ENCODE assay signal across 8 cellular contexts in the genomic region with DNA sequence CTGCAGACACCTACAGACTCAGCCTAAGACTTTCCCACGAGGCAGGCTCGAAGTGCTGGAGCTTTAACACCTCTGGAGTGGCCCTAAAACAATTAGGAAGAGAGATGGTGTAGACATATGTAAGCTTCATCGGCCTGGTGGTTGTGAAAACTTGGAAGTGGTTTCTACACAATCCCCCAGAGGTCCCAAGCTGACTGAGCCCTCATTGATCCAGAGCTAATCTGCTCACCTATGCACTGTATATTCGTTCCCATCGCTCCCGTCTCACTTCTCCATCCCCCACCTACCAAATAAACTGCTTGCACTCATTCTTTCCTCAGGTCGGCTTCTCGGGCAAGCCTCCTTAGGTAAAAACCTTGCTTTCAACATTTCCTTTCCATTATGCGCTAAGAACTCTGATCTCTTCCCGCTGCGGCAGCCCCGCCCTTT. TPM values are rescaled to one million over a fixed set of nuclear protein-coding genes. Genes with fewer than 3 reads are reported as not detected.
DNase-seq lines count a peak whose midpoint lies in the region; ATAC-seq and TF ChIP-seq lines count a peak whose summit lies in the region.

No MANE protein-coding gene starts in this region.

- TF ChIP-seq RAD21 in neural cell (conservative IDR thresholded peaks at IDR 0.05) = no peak

- H3K4me2 ChIP-seq in neural cell (ENCODE audit: low read length) = peak overlapping the region; percentile 74

- no peaks in the 10 kb centered on the region for H3K9me2 ChIP-seq in neural cell (ENCODE audit: insufficient read depth, low read length)

- H3K4me3 ChIP-seq in CD4-positive, CD25-positive, alpha-beta regulatory T cell (ENCODE audit: low read depth, low read length) = peak overlapping the region; percentile 99
- H3K4me3 ChIP-seq in neural cell (ENCODE audit: low read length) = peak overlapping the region; percentile 78

- no peak for TF ChIP-seq CTCF in neural cell (IDR thresholded peaks at IDR 0.05; ENCODE audit: poor library complexity, severe bottlenecking)
- TF ChIP-seq CTCF in Calu3 (IDR thresholded peaks at IDR 0.05; ENCODE audit: unreplicated experiment) = no peak

- H2AFZ ChIP-seq in neural cell (ENCODE audit: low read depth, low read length) = peak overlapping the region; percentile 79

- peaks cover 16% of the 10 kb centered on the region for H3K36me3 Mint-ChIP-seq in CD4-positive, CD25-positive, alpha-beta regulatory T cell
- peaks cover 5% of the 10 kb centered on the region for H3K36me3 Mint-ChIP-seq in effector memory CD8-positive, alpha-beta T cell (ENCODE audit: insufficient read depth)
- H3K36me3 Mint-ChIP-seq in Calu3 (ENCODE audit: insufficient read depth, unreplicated experiment) = no peaks in the 10 kb centered on the region

- peaks cover 0 to 26% (median 8%) of the 10 kb centered on the region in 7 donors for H3K9me3 Mint-ChIP-seq in CD4-positive, CD25-positive, alpha-beta regulatory T cell
- H3K9me3 Mint-ChIP-seq in effector memory CD8-positive, alpha-beta T cell = peaks cover 4 to 9% of the 10 kb centered on the region in 2 donors
- H3K9me3 Mint-ChIP-seq in Calu3 (ENCODE audit: low read depth, unreplicated experiment) = peaks cover 20% of the 10 kb centered on the region

- no peak for TF ChIP-seq EP300 in neural cell (conservative IDR thresholded peaks at IDR 0.05; ENCODE audit: poor library complexity, severe bottlenecking)

- peaks cover 10% of the 10 kb centered on the region for H3K36me3 ChIP-seq in CD4-positive, CD25-positive, alpha-beta regulatory T cell (ENCODE audit: control insufficient read depth, insufficient read depth, low read length)
- no peaks in the 10 kb centered on the region for H3K36me3 ChIP-seq in neural cell (ENCODE audit: insufficient read depth, low read length)

- no peaks in the 10 kb centered on the region for H4K20me1 ChIP-seq in neural cell (ENCODE audit: insufficient read depth)

- POLR2A ChIA-PET in HEK293T (lab: Yijun Ruan, JAX) = interaction anchor here (1.0 to 2.0 kb wide), 6 partner anchors 30 to 295 kb away, joined by 3 to 14 read pairs (median 6); partner anchors contain the start of genes ZNF527, ZNF540, ZNF569 and ZNF570

- peaks cover 10% of the 10 kb centered on the region for H3K4me1 ChIP-seq in CD4-positive, CD25-positive, alpha-beta regulatory T cell (ENCODE audit: control insufficient read depth, insufficient read depth, low read length, poor library complexity, severe bottlenecking)

- H3F3A ChIP-seq in neural cell (ENCODE audit: insufficient read depth, low read length, poor library complexity, severe bottlenecking) = peaks cover 5% of the 10 kb centered on the region

- CTCF ChIA-PET in HEK293T (lab: Yijun Ruan, JAX) = no interaction called here
- CTCF ChIA-PET in Calu3 (lab: Charles Lee) = no interaction called here

- no peaks in the 10 kb centered on the region for H3K27me3 Mint-ChIP-seq in CD4-positive, CD25-positive, alpha-beta regulatory T cell
- no peaks in the 10 kb centered on the region for H3K27me3 Mint-ChIP-seq in effector memory CD8-positive, alpha-beta T cell
- no peaks in the 10 kb centered on the region for H3K27me3 Mint-ChIP-seq in Calu3 (ENCODE audit: unreplicated experiment)

- H3K27me3 ChIP-seq in CD4-positive, CD25-positive, alpha-beta regulatory T cell (ENCODE audit: control insufficient read depth, insufficient read depth, low read length) = no peaks in the 10 kb centered on the region
- no peaks in the 10 kb centered on the region for H3K27me3 ChIP-seq in neural cell (ENCODE audit: insufficient read depth, low read depth, low read length)

- H3K79me2 ChIP-seq in neural cell (replicated peaks; ENCODE audit: insufficient read depth, low read length) = peaks cover 14% of the 10 kb centered on the region

- no peak for DNase-seq in CD4-positive, CD25-positive, alpha-beta regulatory T cell
- DNase-seq in HPDE6-E6E7 (ENCODE audit: extremely low spot score) (peak; percentile 13), HEK293T (ENCODE audit: extremely low spot score) (no peak), Calu3 (no peak), HUDEP-2 (lab: John Stamatoyannopoulos, UW; ENCODE audit: unreplicated experiment in 76 of 76) (no peak)
- no peak for DNase-seq in effector memory CD8-positive, alpha-beta T cell
- DNase-seq in effector CD4-positive, alpha-beta T cell = no peak

- intact Hi-C loops in Calu3 (cut with micrococcal nuclease; ENCODE audit: unreplicated experiment) = no loop called here

- no peak overlapping the region for H3K4me3 Mint-ChIP-seq in CD4-positive, CD25-positive, alpha-beta regulatory T cell
- H3K4me3 Mint-ChIP-seq in effector memory CD8-positive, alpha-beta T cell = no peak overlapping the region
- no peak overlapping the region for H3K4me3 Mint-ChIP-seq in Calu3 (ENCODE audit: low read depth, unreplicated experiment)

- peaks cover 0 to 6% (median 0%) of the 10 kb centered on the region in 4 donors for H3K4me1 Mint-ChIP-seq in CD4-positive, CD25-positive, alpha-beta regulatory T cell
- H3K4me1 Mint-ChIP-seq in effector memory CD8-positive, alpha-beta T cell (ENCODE audit: low read depth in 2 of 2) = no peaks in the 10 kb centered on the region
- H3K4me1 Mint-ChIP-seq in Calu3 (ENCODE audit: low read depth, unreplicated experiment) = no peaks in the 10 kb centered on the region

- H3K27ac Mint-ChIP-seq in CD4-positive, CD25-positive, alpha-beta regulatory T cell = no peak overlapping the region
- H3K27ac Mint-ChIP-seq in effector memory CD8-positive, alpha-beta T cell = no peak overlapping the region
- H3K27ac Mint-ChIP-seq in Calu3 (ENCODE audit: unreplicated experiment) = no peak overlapping the region

- peak overlapping the region; percentile 94 for H3K9ac ChIP-seq in neural cell (ENCODE audit: low read length)

- peak in 1 of 2 donors; percentile 1 for ATAC-seq in CD4-positive, CD25-positive, alpha-beta regulatory T cell (ENCODE audit: low read depth in 2 of 2)
- peak; percentile 2 for ATAC-seq in effector memory CD8-positive, alpha-beta T cell (replicated peaks)

- no TSS peak for BruUV-seq in Calu3 (replicated peaks; lab: Mats Ljungman, UMichigan)

- H3K27ac ChIP-seq in CD4-positive, CD25-positive, alpha-beta regulatory T cell (ENCODE audit: insufficient read depth, low read length, poor library complexity, severe bottlenecking) = peak overlapping the region; percentile 96
- H3K27ac ChIP-seq in neural cell (ENCODE audit: low read length) = peak overlapping the region; percentile 99

- peaks cover 2 to 18% of the 10 kb centered on the region in 2 experiments for H3K9me3 ChIP-seq in CD4-positive, CD25-positive, alpha-beta regulatory T cell (ENCODE audit: control insufficient read depth in 2 of 2, low read length in 2 of 2)
- H3K9me3 ChIP-seq in neural cell (ENCODE audit: low read length) = no peaks in the 10 kb centered on the region

TF ChIP-seq in neural cell, 6 proteins besides CTCF, POLR2A, EP300 and RAD21 (continues in another document):
- TF ChIP-seq SMC3 (conservative IDR thresholded peaks at IDR 0.05; ENCODE audit: poor library complexity) (no peak), MXI1 (conservative IDR thresholded peaks at IDR 0.05; ENCODE audit: poor library complexity, severe bottlenecking) (no peak), TAF1 (IDR thresholded peaks at IDR 0.05; ENCODE audit: low read depth) (no peak), EZH2 (IDR thresholded peaks at IDR 0.05; ENCODE audit: borderline replicate concordance, insufficient read depth, low read length, poor library complexity, severe bottlenecking) (no peak), POLR2AphosphoS5 (IDR thresholded peaks at IDR 0.05) (no peak)

TF ChIP-seq in HEK293T, 16 proteins besides CTCF, POLR2A, EP300 and RAD21:
- TF ChIP-seq ARNT (IDR thresholded peaks at IDR 0.05) (no peak), FOXA1 (IDR thresholded peaks at IDR 0.05) (no peak), ELF4 (IDR thresholded peaks at IDR 0.05) (no peak), FOXK2 (IDR thresholded peaks at IDR 0.05) (no peak), CTBP1 (IDR thresholded peaks at IDR 0.05; ENCODE audit: borderline replicate concordance) (no peak), FOXM1 (IDR thresholded peaks at IDR 0.05; ENCODE audit: borderline replicate concordance) (no peak), HDGF (IDR thresholded peaks at IDR 0.05; ENCODE audit: borderline replicate concordance) (no peak), L3MBTL2 (conservative IDR thresholded peaks at IDR 0.05) (no peak), SUZ12 (IDR thresholded peaks at IDR 0.05) (no peak), SP1 (IDR thresholded peaks at IDR 0.05) (no peak), BHLHE40 (IDR thresholded peaks at IDR 0.05; ENCODE audit: borderline replicate concordance) (no peak), TARDBP (IDR thresholded peaks at IDR 0.05) (no peak), LEF1 (IDR thresholded peaks at IDR 0.05; ENCODE audit: borderline replicate concordance) (no peak), ZNF384 (IDR thresholded peaks at IDR 0.05) (no peak), NFRKB (IDR thresholded peaks at IDR 0.05) (no peak)
- TF ChIP-seq, protein P1, sequence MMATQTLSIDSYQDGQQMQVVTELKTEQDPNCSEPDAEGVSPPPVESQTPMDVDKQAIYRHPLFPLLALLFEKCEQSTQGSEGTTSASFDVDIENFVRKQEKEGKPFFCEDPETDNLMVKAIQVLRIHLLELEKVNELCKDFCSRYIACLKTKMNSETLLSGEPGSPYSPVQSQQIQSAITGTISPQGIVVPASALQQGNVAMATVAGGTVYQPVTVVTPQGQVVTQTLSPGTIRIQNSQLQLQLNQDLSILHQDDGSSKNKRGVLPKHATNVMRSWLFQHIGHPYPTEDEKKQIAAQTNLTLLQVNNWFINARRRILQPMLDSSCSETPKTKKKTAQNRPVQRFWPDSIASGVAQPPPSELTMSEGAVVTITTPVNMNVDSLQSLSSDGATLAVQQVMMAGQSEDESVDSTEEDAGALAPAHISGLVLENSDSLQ (IDR thresholded peaks at IDR 0.05) = no peak

RNA-seq across cellular contexts. Expression of gene ZNF793, which starts 0.8 kb away (rescaled TPM):
- total RNA-seq in CD4-positive, CD25-positive, alpha-beta regulatory T cell = 4.5 TPM
- polyA plus RNA-seq in CD4-positive, CD25-positive, alpha-beta regulatory T cell = 1 to 10 TPM in 3 of 4 donors, under 1 TPM in 1; 0.07 to 2.2 (median 1.8) TPM
- 39.6 and 53.7 TPM in 2 replicates for polyA plus RNA-seq in neural cell
- 79.6 and 88.3 TPM in 2 replicates for polyA minus RNA-seq in neural cell
- not detected in 2 replicates for total RNA-seq in Calu3 (2022)

RNA-seq across cellular contexts. Expression of gene ZNF570, which starts 36.8 kb away (rescaled TPM):
- 10.6 TPM for total RNA-seq in CD4-positive, CD25-positive, alpha-beta regulatory T cell
- 1 to 10 TPM; 2.3 to 4.4 (median 4.0) TPM for polyA plus RNA-seq in CD4-positive, CD25-positive, alpha-beta regulatory T cell
- polyA plus RNA-seq in neural cell = 15.7 and 21.4 TPM in 2 replicates
- 46.5 and 51.4 TPM in 2 replicates for polyA minus RNA-seq in neural cell
- 2.9 and 3.3 TPM in 2 replicates for total RNA-seq in Calu3 (2022)

RNA-seq across cellular contexts. Expression of gene ZNF569, which starts 38.7 kb away (rescaled TPM):
- total RNA-seq in CD4-positive, CD25-positive, alpha-beta regulatory T cell = 8.5 TPM
- 1 to 10 TPM; 4.2 to 6.3 (median 4.5) TPM for polyA plus RNA-seq in CD4-positive, CD25-positive, alpha-beta regulatory T cell
- polyA plus RNA-seq in neural cell = 21.6 and 27.4 TPM in 2 replicates
- 50.4 and 51.9 TPM in 2 replicates for polyA minus RNA-seq in neural cell
- 2.8 and 3.8 TPM in 2 replicates for total RNA-seq in Calu3 (2022)
